ENCODE assay signal across 1 cellular context in the genomic region with DNA sequence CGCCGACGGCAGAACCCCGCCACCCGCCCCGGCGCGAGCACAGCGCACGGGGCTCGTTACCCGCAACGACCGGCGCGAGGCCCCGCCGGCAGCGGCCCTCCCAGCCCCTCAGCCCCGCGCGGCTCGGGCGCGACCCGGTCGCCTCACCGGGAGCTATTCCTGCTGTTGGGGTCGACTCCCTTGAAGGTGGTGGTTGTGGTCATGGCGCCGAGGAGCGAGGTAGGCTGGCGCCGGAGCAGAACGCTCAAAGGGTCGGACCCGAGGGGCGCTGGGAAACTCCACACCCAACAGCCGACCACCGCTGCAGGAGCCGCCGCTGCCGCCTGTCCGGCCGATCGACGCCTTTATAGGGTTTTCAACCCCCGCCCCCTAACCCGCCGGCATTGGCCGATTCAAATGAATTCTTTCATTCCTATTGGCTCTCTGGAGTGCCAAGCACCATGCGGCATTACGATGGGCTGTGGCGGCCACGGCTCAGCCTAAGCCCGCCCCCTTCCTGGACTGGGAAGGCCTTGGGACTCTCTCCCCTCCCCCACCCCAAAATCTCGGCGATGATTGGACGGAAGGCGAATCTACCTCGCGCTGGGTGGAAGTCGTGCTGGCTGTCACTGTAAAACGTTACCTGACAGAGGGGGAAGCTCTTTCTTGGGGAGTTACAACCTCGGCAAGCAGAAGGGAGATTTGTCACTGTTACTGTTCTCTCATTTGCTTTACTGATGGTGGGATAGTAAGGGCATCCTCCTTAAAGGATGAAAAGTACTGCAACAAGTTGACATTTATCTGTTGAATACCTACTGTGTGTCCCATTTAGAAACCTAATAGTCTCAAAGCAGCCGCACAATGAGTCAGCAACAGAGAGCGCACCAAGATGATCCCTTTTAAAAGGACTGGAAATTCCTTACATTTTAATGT.
A peak's percentile ranks its signal among the peaks of the same experiment; 100 is the strongest.
TF ChIP-seq lines count a peak whose summit lies in the region.

A gene with protein sequence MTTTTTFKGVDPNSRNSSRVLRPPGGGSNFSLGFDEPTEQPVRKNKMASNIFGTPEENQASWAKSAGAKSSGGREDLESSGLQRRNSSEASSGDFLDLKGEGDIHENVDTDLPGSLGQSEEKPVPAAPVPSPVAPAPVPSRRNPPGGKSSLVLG (minus strand): TSS at position 318 of the 912 bp plus-strand sequence. CDS start 115 bp downstream, at position 203.

TF ChIP-seq in K562, 482 proteins besides CTCF, POLR2A, EP300 and RAD21 (continued from another document and continues in another):
- TF ChIP-seq, protein P1, sequence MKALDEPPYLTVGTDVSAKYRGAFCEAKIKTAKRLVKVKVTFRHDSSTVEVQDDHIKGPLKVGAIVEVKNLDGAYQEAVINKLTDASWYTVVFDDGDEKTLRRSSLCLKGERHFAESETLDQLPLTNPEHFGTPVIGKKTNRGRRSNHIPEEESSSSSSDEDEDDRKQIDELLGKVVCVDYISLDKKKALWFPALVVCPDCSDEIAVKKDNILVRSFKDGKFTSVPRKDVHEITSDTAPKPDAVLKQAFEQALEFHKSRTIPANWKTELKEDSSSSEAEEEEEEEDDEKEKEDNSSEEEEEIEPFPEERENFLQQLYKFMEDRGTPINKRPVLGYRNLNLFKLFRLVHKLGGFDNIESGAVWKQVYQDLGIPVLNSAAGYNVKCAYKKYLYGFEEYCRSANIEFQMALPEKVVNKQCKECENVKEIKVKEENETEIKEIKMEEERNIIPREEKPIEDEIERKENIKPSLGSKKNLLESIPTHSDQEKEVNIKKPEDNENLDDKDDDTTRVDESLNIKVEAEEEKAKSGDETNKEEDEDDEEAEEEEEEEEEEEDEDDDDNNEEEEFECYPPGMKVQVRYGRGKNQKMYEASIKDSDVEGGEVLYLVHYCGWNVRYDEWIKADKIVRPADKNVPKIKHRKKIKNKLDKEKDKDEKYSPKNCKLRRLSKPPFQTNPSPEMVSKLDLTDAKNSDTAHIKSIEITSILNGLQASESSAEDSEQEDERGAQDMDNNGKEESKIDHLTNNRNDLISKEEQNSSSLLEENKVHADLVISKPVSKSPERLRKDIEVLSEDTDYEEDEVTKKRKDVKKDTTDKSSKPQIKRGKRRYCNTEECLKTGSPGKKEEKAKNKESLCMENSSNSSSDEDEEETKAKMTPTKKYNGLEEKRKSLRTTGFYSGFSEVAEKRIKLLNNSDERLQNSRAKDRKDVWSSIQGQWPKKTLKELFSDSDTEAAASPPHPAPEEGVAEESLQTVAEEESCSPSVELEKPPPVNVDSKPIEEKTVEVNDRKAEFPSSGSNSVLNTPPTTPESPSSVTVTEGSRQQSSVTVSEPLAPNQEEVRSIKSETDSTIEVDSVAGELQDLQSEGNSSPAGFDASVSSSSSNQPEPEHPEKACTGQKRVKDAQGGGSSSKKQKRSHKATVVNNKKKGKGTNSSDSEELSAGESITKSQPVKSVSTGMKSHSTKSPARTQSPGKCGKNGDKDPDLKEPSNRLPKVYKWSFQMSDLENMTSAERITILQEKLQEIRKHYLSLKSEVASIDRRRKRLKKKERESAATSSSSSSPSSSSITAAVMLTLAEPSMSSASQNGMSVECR (CRISPR knock-in tag; IDR thresholded peaks at IDR 0.05) = peak; percentile 74
- TF ChIP-seq ZNF668 (CRISPR knock-in tag; IDR thresholded peaks at IDR 0.05) = no peak
- peak; percentile 96 for TF ChIP-seq ASH1L (IDR thresholded peaks at IDR 0.05; ENCODE audit: borderline replicate concordance, low read depth, partially characterized antibody)
- 0 out of 2 replicates have a peak, but pooled peaks have one; percentile 28 for TF ChIP-seq DMBX1 (CRISPR knock-in tag; IDR thresholded peaks at IDR 0.05; ENCODE audit: borderline replicate concordance)
- no peak for TF ChIP-seq STAG1 (CRISPR knock-in tag; IDR thresholded peaks at IDR 0.05; ENCODE audit: borderline replicate concordance)
- TF ChIP-seq ZNF24 (IDR thresholded peaks at IDR 0.05) = peak; percentile 48; the same call in 1 of the 2 replicates
- peak; percentile 96 for TF ChIP-seq CBX1 (IDR thresholded peaks at IDR 0.05; ENCODE audit: low read depth)
- peak; percentile 96 for TF ChIP-seq MYBL2 (IDR thresholded peaks at IDR 0.05; ENCODE audit: low read depth)
- no peak for TF ChIP-seq MYBL2 (CRISPR knock-in tag; IDR thresholded peaks at IDR 0.05; ENCODE audit: borderline replicate concordance)
- TF ChIP-seq YY1 (IDR thresholded peaks at IDR 0.05; ENCODE audit: borderline replicate concordance in 1 of 3, control insufficient read depth in 1 of 3, extremely low read depth in 1 of 3, insufficient read depth in 3 of 3, insufficient read length in 1 of 3, insufficient replicate concordance in 2 of 3, low read depth in 1 of 3, low read length in 2 of 3) = peak; percentile 26 to 77 (median 69)
- no peak for TF ChIP-seq ZNF778 (CRISPR knock-in tag; IDR thresholded peaks at IDR 0.05)
- peak; percentile 97 for TF ChIP-seq FOXM1 (IDR thresholded peaks at IDR 0.05; ENCODE audit: low read depth)
- no peak; the same call in 1 of the 2 replicates for TF ChIP-seq FOXM1 (CRISPR knock-in tag; IDR thresholded peaks at IDR 0.05; ENCODE audit: low read depth)
- TF ChIP-seq, protein P2, sequence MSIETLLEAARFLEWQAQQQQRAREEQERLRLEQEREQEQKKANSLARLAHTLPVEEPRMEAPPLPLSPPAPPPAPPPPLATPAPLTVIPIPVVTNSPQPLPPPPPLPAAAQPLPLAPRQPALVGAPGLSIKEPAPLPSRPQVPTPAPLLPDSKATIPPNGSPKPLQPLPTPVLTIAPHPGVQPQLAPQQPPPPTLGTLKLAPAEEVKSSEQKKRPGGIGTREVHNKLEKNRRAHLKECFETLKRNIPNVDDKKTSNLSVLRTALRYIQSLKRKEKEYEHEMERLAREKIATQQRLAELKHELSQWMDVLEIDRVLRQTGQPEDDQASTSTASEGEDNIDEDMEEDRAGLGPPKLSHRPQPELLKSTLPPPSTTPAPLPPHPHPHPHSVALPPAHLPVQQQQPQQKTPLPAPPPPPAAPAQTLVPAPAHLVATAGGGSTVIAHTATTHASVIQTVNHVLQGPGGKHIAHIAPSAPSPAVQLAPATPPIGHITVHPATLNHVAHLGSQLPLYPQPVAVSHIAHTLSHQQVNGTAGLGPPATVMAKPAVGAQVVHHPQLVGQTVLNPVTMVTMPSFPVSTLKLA (conservative IDR thresholded peaks at IDR 0.05) = peak; percentile 83 to 90
- peak; percentile 65 for TF ChIP-seq ZEB2 (IDR thresholded peaks at IDR 0.05)
- TF ChIP-seq, protein P3, sequence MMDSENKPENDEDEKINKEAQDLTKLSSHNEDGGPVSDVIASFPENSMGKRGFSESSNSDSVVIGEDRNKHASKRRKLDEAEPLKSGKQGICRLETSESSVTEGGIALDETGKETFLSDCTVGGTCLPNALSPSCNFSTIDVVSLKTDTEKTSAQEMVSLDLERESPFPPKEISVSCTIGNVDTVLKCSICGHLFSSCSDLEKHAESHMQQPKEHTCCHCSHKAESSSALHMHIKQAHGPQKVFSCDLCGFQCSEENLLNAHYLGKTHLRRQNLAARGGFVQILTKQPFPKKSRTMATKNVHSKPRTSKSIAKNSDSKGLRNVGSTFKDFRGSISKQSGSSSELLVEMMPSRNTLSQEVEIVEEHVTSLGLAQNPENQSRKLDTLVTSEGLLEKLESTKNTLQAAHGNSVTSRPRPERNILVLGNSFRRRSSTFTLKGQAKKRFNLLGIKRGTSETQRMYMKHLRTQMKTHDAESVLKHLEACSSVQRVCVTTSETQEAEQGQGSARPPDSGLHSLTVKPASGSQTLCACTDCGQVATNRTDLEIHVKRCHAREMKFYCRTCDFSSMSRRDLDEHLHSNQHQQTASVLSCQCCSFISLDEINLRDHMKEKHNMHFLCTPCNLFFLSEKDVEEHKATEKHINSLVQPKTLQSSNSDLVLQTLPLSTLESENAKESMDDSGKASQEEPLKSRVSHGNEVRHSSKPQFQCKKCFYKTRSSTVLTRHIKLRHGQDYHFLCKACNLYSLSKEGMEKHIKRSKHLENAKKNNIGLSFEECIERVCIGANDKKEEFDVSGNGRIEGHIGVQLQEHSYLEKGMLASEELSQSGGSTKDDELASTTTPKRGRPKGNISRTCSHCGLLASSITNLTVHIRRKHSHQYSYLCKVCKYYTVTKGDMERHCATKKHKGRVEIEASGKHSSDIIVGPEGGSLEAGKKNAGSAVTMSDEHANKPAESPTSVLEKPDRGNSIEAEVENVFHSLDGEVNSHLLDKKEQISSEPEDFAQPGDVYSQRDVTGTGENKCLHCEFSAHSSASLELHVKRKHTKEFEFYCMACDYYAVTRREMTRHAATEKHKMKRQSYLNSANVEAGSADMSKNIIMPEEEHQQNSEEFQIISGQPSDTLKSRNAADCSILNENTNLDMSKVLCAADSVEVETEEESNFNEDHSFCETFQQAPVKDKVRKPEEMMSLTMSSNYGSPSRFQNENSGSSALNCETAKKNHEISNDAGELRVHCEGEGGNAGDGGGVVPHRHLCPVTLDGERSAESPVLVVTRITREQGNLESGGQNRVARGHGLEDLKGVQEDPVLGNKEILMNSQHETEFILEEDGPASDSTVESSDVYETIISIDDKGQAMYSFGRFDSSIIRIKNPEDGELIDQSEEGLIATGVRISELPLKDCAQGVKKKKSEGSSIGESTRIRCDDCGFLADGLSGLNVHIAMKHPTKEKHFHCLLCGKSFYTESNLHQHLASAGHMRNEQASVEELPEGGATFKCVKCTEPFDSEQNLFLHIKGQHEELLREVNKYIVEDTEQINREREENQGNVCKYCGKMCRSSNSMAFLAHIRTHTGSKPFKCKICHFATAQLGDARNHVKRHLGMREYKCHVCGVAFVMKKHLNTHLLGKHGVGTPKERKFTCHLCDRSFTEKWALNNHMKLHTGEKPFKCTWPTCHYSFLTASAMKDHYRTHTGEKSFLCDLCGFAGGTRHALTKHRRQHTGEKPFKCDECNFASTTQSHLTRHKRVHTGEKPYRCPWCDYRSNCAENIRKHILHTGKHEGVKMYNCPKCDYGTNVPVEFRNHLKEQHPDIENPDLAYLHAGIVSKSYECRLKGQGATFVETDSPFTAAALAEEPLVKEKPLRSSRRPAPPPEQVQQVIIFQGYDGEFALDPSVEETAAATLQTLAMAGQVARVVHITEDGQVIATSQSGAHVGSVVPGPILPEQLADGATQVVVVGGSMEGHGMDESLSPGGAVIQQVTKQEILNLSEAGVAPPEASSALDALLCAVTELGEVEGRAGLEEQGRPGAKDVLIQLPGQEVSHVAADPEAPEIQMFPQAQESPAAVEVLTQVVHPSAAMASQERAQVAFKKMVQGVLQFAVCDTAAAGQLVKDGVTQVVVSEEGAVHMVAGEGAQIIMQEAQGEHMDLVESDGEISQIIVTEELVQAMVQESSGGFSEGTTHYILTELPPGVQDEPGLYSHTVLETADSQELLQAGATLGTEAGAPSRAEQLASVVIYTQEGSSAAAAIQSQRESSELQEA (IDR thresholded peaks at IDR 0.05; ENCODE audit: low read depth) = no peak
- TF ChIP-seq ZNF436 (CRISPR knock-in tag; IDR thresholded peaks at IDR 0.05) = peak; percentile 62
- TF ChIP-seq NCOA1 (IDR thresholded peaks at IDR 0.05; ENCODE audit: low read depth) = 0 out of 2 replicates have a peak, but pooled peaks have one; percentile 46
- no peak for TF ChIP-seq NFRKB (IDR thresholded peaks at IDR 0.05; ENCODE audit: low read depth)
- TF ChIP-seq PML (IDR thresholded peaks at IDR 0.05; ENCODE audit: low read length) = peak; percentile 87
- TF ChIP-seq MCM2 (IDR thresholded peaks at IDR 0.05; ENCODE audit: low read depth) = no peak
- TF ChIP-seq RBM22 (IDR thresholded peaks at IDR 0.05; ENCODE audit: low read depth, low read length, poor library complexity, severe bottlenecking) = peak; percentile 89
- peak; percentile 57; the same call in 1 of the 2 replicates for TF ChIP-seq MAFK (IDR thresholded peaks at IDR 0.05; ENCODE audit: low read length)
- TF ChIP-seq CBX3 (IDR thresholded peaks at IDR 0.05; ENCODE audit: borderline replicate concordance in 1 of 2, low read length in 2 of 2) = peak in 1 of 2 experiments; percentile 41; a peak in 1 of 3 replicates
- peak; percentile 98 for TF ChIP-seq POLR2AphosphoS5 (IDR thresholded peaks at IDR 0.05; ENCODE audit: control insufficient read depth, insufficient read depth, low read depth, low read length)
- no peak for TF ChIP-seq ZNF282 (CRISPR knock-in tag; IDR thresholded peaks at IDR 0.05)
- peak; percentile 25; the same call in 1 of the 2 replicates for TF ChIP-seq MXI1 (IDR thresholded peaks at IDR 0.05; ENCODE audit: low read depth, low read length)
- peak; percentile 34 for TF ChIP-seq SAP30 (IDR thresholded peaks at IDR 0.05; ENCODE audit: borderline replicate concordance, insufficient read depth, low read depth, low read length, poor library complexity, severe bottlenecking)
- TF ChIP-seq POLR2G (IDR thresholded peaks at IDR 0.05; ENCODE audit: low read depth, low read length) = peak; percentile 100
- TF ChIP-seq, protein P4, sequence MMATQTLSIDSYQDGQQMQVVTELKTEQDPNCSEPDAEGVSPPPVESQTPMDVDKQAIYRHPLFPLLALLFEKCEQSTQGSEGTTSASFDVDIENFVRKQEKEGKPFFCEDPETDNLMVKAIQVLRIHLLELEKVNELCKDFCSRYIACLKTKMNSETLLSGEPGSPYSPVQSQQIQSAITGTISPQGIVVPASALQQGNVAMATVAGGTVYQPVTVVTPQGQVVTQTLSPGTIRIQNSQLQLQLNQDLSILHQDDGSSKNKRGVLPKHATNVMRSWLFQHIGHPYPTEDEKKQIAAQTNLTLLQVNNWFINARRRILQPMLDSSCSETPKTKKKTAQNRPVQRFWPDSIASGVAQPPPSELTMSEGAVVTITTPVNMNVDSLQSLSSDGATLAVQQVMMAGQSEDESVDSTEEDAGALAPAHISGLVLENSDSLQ (IDR thresholded peaks at IDR 0.05) = peak; percentile 99
- TF ChIP-seq, protein P5, sequence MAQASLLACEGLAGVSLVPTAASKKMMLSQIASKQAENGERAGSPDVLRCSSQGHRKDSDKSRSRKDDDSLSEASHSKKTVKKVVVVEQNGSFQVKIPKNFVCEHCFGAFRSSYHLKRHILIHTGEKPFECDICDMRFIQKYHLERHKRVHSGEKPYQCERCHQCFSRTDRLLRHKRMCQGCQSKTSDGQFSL (CRISPR knock-in tag; IDR thresholded peaks at IDR 0.05) = peak; percentile 47; the same call in 1 of the 2 replicates
- TF ChIP-seq, protein P5 (tag; IDR thresholded peaks at IDR 0.05) = no peak
- TF ChIP-seq CBFA2T2 (conservative IDR thresholded peaks at IDR 0.05) = no peak
